16 cellular contexts compared by ENCODE assay signal in genomic region chr2:198006733-198007132, GRCh38.
DNase-seq lines count a peak whose midpoint lies in the region; ATAC-seq and TF ChIP-seq lines count a peak whose summit lies in the region.
"Had no signal": no experiment of that assay in that cellular context is flagged by ENCODE, and none has a peak within 500 bp of the region (broad histone marks: within the 10 kb centered on the region; RNA-seq: fewer than 3 reads in every experiment).

No MANE protein-coding gene starts in this region.

- TF ChIP-seq POLR2A in lower leg skin (IDR thresholded peaks at IDR 0.05) = no peak

- peak overlapping the region; percentile 35 to 61 for H3K4me3 Mint-ChIP-seq in activated T-cell treated with anti-CD3 and anti-CD28 coated beads, Interleukin-2, amount 50 U/mL, for 72 hours
- H3K4me3 Mint-ChIP-seq in T-helper 17 cell = no peak overlapping the region

- no peak for DNase-seq in activated T-cell treated with anti-CD3 and anti-CD28 coated beads, Interleukin-2, amount 50 U/mL, for 72 hours
- DNase-seq in activated T-cell treated with anti-CD3 and anti-CD28 coated beads for 4 hours (no peak), T-helper 17 cell (no peak), globus pallidus (ENCODE audit: low spot score) (no peak), ascending aorta (ENCODE audit: low spot score in 2 of 2) (no peak), lower leg skin (ENCODE audit: low spot score in 2 of 2) (no peak)
- DNase-seq: COR-L47, DMS53, NCI-H1105 treated with DMSO at 0.1 percent for 48 hours, NCI-H2029 treated with DMSO at 0.1 percent for 48 hours, NCI-H446 treated with DMSO at 0.1 percent for 48 hours, NCI-H526, NCI-H82, SHP77 had no signal

- peak overlapping the region; percentile 78 for H3K4me2 ChIP-seq in KMS-11

- H3K4me1 ChIP-seq in KMS-11 (ENCODE audit: low read depth, poor library complexity, severe bottlenecking) (peaks cover 63% of the 10 kb centered on the region), ascending aorta (peaks cover 0 to 12% of the 10 kb centered on the region in 2 donors)

- no peak for ATAC-seq in activated T-cell treated with anti-CD3 and anti-CD28 coated beads, Interleukin-2, amount 50 U/mL, for 72 hours (replicated peaks in 1 of 2)
- ATAC-seq in T-helper 17 cell = no peak

- H3K79me2 ChIP-seq in KMS-11 (ENCODE audit: insufficient read depth, low read depth) = no peaks in the 10 kb centered on the region

- intact Hi-C loops in ascending aorta (cut with DNase I) (no loop called here), lower leg skin (cut with DNase I; ENCODE audit: low total_unique reads) (no loop called here)

- H2AFZ ChIP-seq in KMS-11 (ENCODE audit: low read depth) = peak overlapping the region; percentile 62

- peak overlapping the region; percentile 98 for H3K27ac ChIP-seq in KMS-11
- H3K27ac ChIP-seq in ascending aorta = peak overlapping the region in 1 of 2 donors; percentile 23
- H3K27ac ChIP-seq: RWPE1 had no signal

- H3K9me3 Mint-ChIP-seq in activated T-cell treated with anti-CD3 and anti-CD28 coated beads, Interleukin-2, amount 50 U/mL, for 72 hours = peaks cover 8 to 12% of the 10 kb centered on the region in 2 donors

- peaks cover 66% of the 10 kb centered on the region for H3K4me1 Mint-ChIP-seq in activated T-cell treated with anti-CD3 and anti-CD28 coated beads, Interleukin-2, amount 50 U/mL, for 72 hours (ENCODE audit: low read depth)
- peaks cover 19% of the 10 kb centered on the region for H3K4me1 Mint-ChIP-seq in T-helper 17 cell

- no peaks in the 10 kb centered on the region for H4K20me1 ChIP-seq in KMS-11 (ENCODE audit: insufficient read depth)

- WGBS in lower leg skin, 2 donors = 93 to 95% methylated on average over 1 of the region's 1 CpG

- no peak for TF ChIP-seq CTCF in KMS-11 (conservative IDR thresholded peaks at IDR 0.05; ENCODE audit: low read depth, low read length)
- TF ChIP-seq CTCF in ascending aorta (IDR thresholded peaks at IDR 0.05) = no peak
- no peak for TF ChIP-seq CTCF in lower leg skin (IDR thresholded peaks at IDR 0.05)

- H3K27me3 Mint-ChIP-seq in activated T-cell treated with anti-CD3 and anti-CD28 coated beads, Interleukin-2, amount 50 U/mL, for 72 hours (ENCODE audit: low read depth) = no peaks in the 10 kb centered on the region
- no peaks in the 10 kb centered on the region for H3K27me3 Mint-ChIP-seq in T-helper 17 cell

- H3K9ac ChIP-seq in KMS-11 = peak overlapping the region; percentile 90; the same call in 1 of the 2 replicates

- H3K9me3 ChIP-seq in T-helper 17 cell (ENCODE audit: control insufficient read depth, low read length, poor library complexity, severe bottlenecking) (no peaks in the 10 kb centered on the region), ascending aorta (peaks cover 0 to 4% of the 10 kb centered on the region in 2 donors)

- H3K36me3 Mint-ChIP-seq in activated T-cell treated with anti-CD3 and anti-CD28 coated beads, Interleukin-2, amount 50 U/mL, for 72 hours (ENCODE audit: insufficient read depth in 2 of 2) = peaks cover 13 to 28% of the 10 kb centered on the region in 2 donors
- peaks cover 2% of the 10 kb centered on the region for H3K36me3 Mint-ChIP-seq in T-helper 17 cell (ENCODE audit: low read depth)

- H3K27ac Mint-ChIP-seq in activated T-cell treated with anti-CD3 and anti-CD28 coated beads, Interleukin-2, amount 50 U/mL, for 72 hours = peak overlapping the region; percentile 76
- peak overlapping the region; percentile 94 for H3K27ac Mint-ChIP-seq in T-helper 17 cell

- no peaks in the 10 kb centered on the region for H3K36me3 ChIP-seq in KMS-11 (ENCODE audit: insufficient read depth)
- H3K36me3 ChIP-seq in ascending aorta = no peaks in the 10 kb centered on the region

- H3K27me3 ChIP-seq in KMS-11 (ENCODE audit: insufficient read depth, low read depth) (no peaks in the 10 kb centered on the region), ascending aorta (no peaks in the 10 kb centered on the region)

- no peak overlapping the region for H3K4me3 ChIP-seq in KMS-11 (IDR thresholded peaks at IDR 0.05; ENCODE audit: insufficient read depth, low read depth, low read length)
- no peak overlapping the region for H3K4me3 ChIP-seq in ascending aorta
- no peak overlapping the region for H3K4me3 ChIP-seq in lower leg skin (ENCODE audit: low read depth, poor library complexity, severe bottlenecking)
